In the genomic region with DNA sequence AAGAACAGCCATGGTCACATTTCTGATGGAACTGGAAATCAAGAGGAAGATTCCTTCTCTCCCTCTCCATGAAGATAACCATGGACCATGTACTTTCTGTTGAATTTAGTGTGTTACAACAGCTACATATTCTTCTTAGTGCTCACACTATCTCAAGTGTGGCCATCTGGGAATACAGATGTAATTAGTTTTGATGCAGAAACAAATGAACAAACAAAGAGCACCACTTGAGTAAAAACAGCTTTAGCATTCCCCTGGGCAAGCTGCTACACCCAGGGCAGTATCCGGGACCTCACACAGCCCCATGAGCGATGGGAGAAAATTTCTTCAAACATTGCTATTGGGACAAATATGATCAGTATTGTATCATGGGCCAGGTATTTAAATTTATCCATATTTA, we compare ENCODE assay signal across 28 cellular contexts.
"Had no signal": no experiment of that assay in that cellular context is flagged by ENCODE, and none has a peak within 500 bp of the region (broad histone marks: within the 10 kb centered on the region; RNA-seq: fewer than 3 reads in every experiment).

No MANE protein-coding gene starts in this region.

- H3K4me3 Mint-ChIP-seq: natural killer cell treated with Interleukin-12 subunit alpha and Interleukin-12 subunit beta and Interleukin-15 and Interleukin-18, amount 100 ng/mL, for 72 hours; nephron progenitor cell; neural crest cell; stimulated activated effector memory CD8-positive, alpha-beta T cell treated with anti-CD3 and anti-CD28 coated beads, Interleukin-12 subunit alpha, Interleukin-12 subunit beta, amount 100 ng/mL, for 72 hours; stimulated activated naive B cell treated with anti-CD40 and anti-IgM and Interleukin-4, amounts not matched to agents 10 μg/mL and 1 μg/mL and 100 μg/mL, for 72 hours; stimulated activated naive CD8-positive, alpha-beta T cell treated with anti-CD3 and anti-CD28 coated beads, Interleukin-15, Interleukin-2, amounts not matched to agents 100 ng/mL and 50 ng/mL, for 24 hours had no signal

- H3K36me3 Mint-ChIP-seq: natural killer cell treated with Interleukin-12 subunit alpha and Interleukin-12 subunit beta and Interleukin-15 and Interleukin-18, amount 100 ng/mL, for 72 hours; stimulated activated effector memory CD8-positive, alpha-beta T cell treated with anti-CD3 and anti-CD28 coated beads, Interleukin-12 subunit alpha, Interleukin-12 subunit beta, amount 100 ng/mL, for 72 hours had no signal

- ATAC-seq: natural killer cell treated with Interleukin-12 subunit alpha and Interleukin-12 subunit beta and Interleukin-15 and Interleukin-18, amount 100 ng/mL, for 72 hours; psoas muscle; right cardiac atrium; right lobe of liver; stimulated activated effector memory CD8-positive, alpha-beta T cell treated with anti-CD3 and anti-CD28 coated beads, Interleukin-12 subunit alpha, Interleukin-12 subunit beta, amount 100 ng/mL, for 72 hours; stimulated activated naive B cell treated with anti-CD40 and anti-IgM and Interleukin-4, amounts not matched to agents 10 μg/mL and 1 μg/mL and 100 μg/mL, for 72 hours had no signal

- H3K9me3 ChIP-seq: neutrophil, ovary, psoas muscle, right lobe of liver, sigmoid colon, stomach, thoracic aorta, thyroid gland, tibial nerve, upper lobe of left lung, vagina had no signal

- H3K36me3 ChIP-seq: ovary, right lobe of liver, thoracic aorta had no signal

- DNase-seq: nephron progenitor cell; nucleus accumbens; ovary; psoas muscle; right cardiac atrium; right lobe of liver; sigmoid colon; small intestine; stimulated activated CD4-positive, alpha-beta T cell treated with anti-CD3 and anti-CD28 coated beads, Interleukin-15, amount 100 ng/mL, for 24 hours; stimulated activated CD4-positive, alpha-beta T cell treated with anti-CD3 and anti-CD28 coated beads, Interleukin-2, amount 100 ng/mL, for 24 hours; stimulated activated CD4-positive, alpha-beta T cell treated with anti-CD3 and anti-CD28 coated beads, Interleukin-2, amount 100 ng/mL, for 48 hours; stimulated activated CD4-positive, alpha-beta T cell treated with anti-CD3 and anti-CD28 coated beads, Interleukin-4, amount 100 ng/mL, for 24 hours; stimulated activated naive B cell treated with anti-CD40 and anti-IgM and Interleukin-4, amounts not matched to agents 10 μg/mL and 1 μg/mL and 100 μg/mL, for 72 hours; stimulated activated naive CD4-positive, alpha-beta T cell treated with Interleukin-2 at 50 U/mL for 16 hours; stomach; thyroid gland; trophoblast cell; upper lobe of left lung had no signal

- H3K4me3 ChIP-seq: ovary, psoas muscle, right lobe of liver, sigmoid colon, stomach, thoracic aorta, thyroid gland, tibial nerve, upper lobe of left lung, vagina had no signal

- H3K27ac Mint-ChIP-seq: natural killer cell treated with Interleukin-12 subunit alpha and Interleukin-12 subunit beta and Interleukin-15 and Interleukin-18, amount 100 ng/mL, for 72 hours; nephron progenitor cell; stimulated activated effector memory CD8-positive, alpha-beta T cell treated with anti-CD3 and anti-CD28 coated beads, Interleukin-12 subunit alpha, Interleukin-12 subunit beta, amount 100 ng/mL, for 72 hours; stimulated activated naive B cell treated with anti-CD40 and anti-IgM and Interleukin-4, amounts not matched to agents 10 μg/mL and 1 μg/mL and 100 μg/mL, for 72 hours; stimulated activated naive CD8-positive, alpha-beta T cell treated with anti-CD3 and anti-CD28 coated beads, Interleukin-15, Interleukin-2, amounts not matched to agents 100 ng/mL and 50 ng/mL, for 24 hours had no signal

- H3K4me1 ChIP-seq: parathyroid adenoma, psoas muscle, right lobe of liver, sigmoid colon, stomach, tibial nerve, vagina had no signal

- H3K9me3 Mint-ChIP-seq: natural killer cell treated with Interleukin-12 subunit alpha and Interleukin-12 subunit beta and Interleukin-15 and Interleukin-18, amount 100 ng/mL, for 72 hours; nephron progenitor cell; neural crest cell; stimulated activated effector memory CD8-positive, alpha-beta T cell treated with anti-CD3 and anti-CD28 coated beads, Interleukin-12 subunit alpha, Interleukin-12 subunit beta, amount 100 ng/mL, for 72 hours; stimulated activated naive B cell treated with anti-CD40 and anti-IgM and Interleukin-4, amounts not matched to agents 10 μg/mL and 1 μg/mL and 100 μg/mL, for 72 hours; stimulated activated naive CD8-positive, alpha-beta T cell treated with anti-CD3 and anti-CD28 coated beads, Interleukin-15, Interleukin-2, amounts not matched to agents 100 ng/mL and 50 ng/mL, for 24 hours had no signal

- H3K27me3 ChIP-seq: neutrophil, ovary, right lobe of liver, sigmoid colon, stomach, thyroid gland, tibial nerve, upper lobe of left lung, vagina had no signal

- H3K27ac ChIP-seq: neutrophil, ovary, parathyroid adenoma, psoas muscle, right lobe of liver, sigmoid colon, stomach, thoracic aorta, thyroid gland, tibial nerve, upper lobe of left lung, vagina had no signal

- H3K27me3 Mint-ChIP-seq: progenitor cell of endocrine pancreas; stimulated activated naive B cell treated with anti-CD40 and anti-IgM and Interleukin-4, amounts not matched to agents 10 μg/mL and 1 μg/mL and 100 μg/mL, for 72 hours; stimulated activated naive CD8-positive, alpha-beta T cell treated with anti-CD3 and anti-CD28 coated beads, Interleukin-15, Interleukin-2, amounts not matched to agents 100 ng/mL and 50 ng/mL, for 24 hours had no signal

- H2AFZ ChIP-seq: parathyroid adenoma had no signal

- H3K9ac ChIP-seq: parathyroid adenoma had no signal
